23 cellular contexts compared by ENCODE assay signal in genomic region chr17:58606934-58607333, GRCh38.
"Had no signal": no experiment of that assay in that cellular context is flagged by ENCODE, and none has a peak within 500 bp of the region (broad histone marks: within the 10 kb centered on the region; RNA-seq: fewer than 3 reads in every experiment).

No MANE protein-coding gene starts in this region.

- H3K9me3 ChIP-seq: colonic mucosa, esophagus muscularis mucosa, gastroesophageal sphincter, heart right ventricle, sigmoid colon, spleen, thoracic aorta, tibial nerve, upper lobe of left lung had no signal

- H3K4me1 ChIP-seq: colonic mucosa, esophagus muscularis mucosa, foreskin keratinocyte, gastroesophageal sphincter, neural progenitor cell, parathyroid adenoma, sigmoid colon, spleen, tibial nerve, upper lobe of left lung had no signal

- H3K4me2 ChIP-seq: neural progenitor cell had no signal

- ATAC-seq: foreskin keratinocyte; gastroesophageal sphincter; left colon; stimulated activated naive B cell treated with anti-CD40 and anti-IgM and Interleukin-4, amounts not matched to agents 10 μg/mL and 1 μg/mL and 100 μg/mL, for 72 hours had no signal

- H3K27me3 ChIP-seq: colonic mucosa, esophagus muscularis mucosa, gastroesophageal sphincter, heart right ventricle, neural progenitor cell, sigmoid colon, spleen, tibial nerve, upper lobe of left lung had no signal

- FAIRE-seq: endothelial cell of umbilical vein, islet of Langerhans had no signal

- DNase-seq: colonic mucosa; dermis blood vessel endothelial cell; effector memory CD4-positive, alpha-beta T cell; foreskin keratinocyte; heart right ventricle; hippocampal formation; left colon; naive B cell; sigmoid colon; spleen; stimulated activated CD4-positive, alpha-beta T cell treated with anti-CD3 and anti-CD28 coated beads, Interleukin-2, amount 100 ng/mL, for 48 hours; stimulated activated naive B cell treated with anti-CD40 and anti-IgM and Interleukin-4, amounts not matched to agents 10 μg/mL and 1 μg/mL and 100 μg/mL, for 72 hours; upper lobe of left lung had no signal

- H3K4me3 ChIP-seq: colonic mucosa, esophagus muscularis mucosa, gastroesophageal sphincter, heart right ventricle, lung, neural progenitor cell, sigmoid colon, skin epidermis, spleen, thoracic aorta, tibial nerve, upper lobe of left lung had no signal

- H3K36me3 ChIP-seq: colonic mucosa, esophagus muscularis mucosa, gastroesophageal sphincter, heart right ventricle, neural progenitor cell, sigmoid colon, spleen, thoracic aorta, tibial nerve, upper lobe of left lung had no signal

- H3K27ac ChIP-seq: colonic mucosa, esophagus muscularis mucosa, foreskin keratinocyte, gastroesophageal sphincter, heart right ventricle, neural progenitor cell, parathyroid adenoma, sigmoid colon, skin epidermis, spleen, thoracic aorta, tibial nerve, upper lobe of left lung had no signal

- H3K9ac ChIP-seq: neural progenitor cell, parathyroid adenoma had no signal

- H3K79me2 ChIP-seq: parathyroid adenoma had no signal

- H2AFZ ChIP-seq: neural progenitor cell, parathyroid adenoma had no signal
